In genomic region chr1:173476664-173477285, GRCh38 we compare ENCODE assay signal across 8 cellular contexts. TPM values are rescaled to one million over a fixed set of nuclear protein-coding genes. Genes with fewer than 3 reads are reported as not detected.
DNase-seq lines count a peak whose midpoint lies in the region; ATAC-seq and TF ChIP-seq lines count a peak whose summit lies in the region.

No MANE protein-coding gene starts in this region.

- H3K27me3 Mint-ChIP-seq in Calu3 (ENCODE audit: unreplicated experiment) (no peaks in the 10 kb centered on the region), endothelial cell (ENCODE audit: unreplicated experiment) (peaks cover 4% of the 10 kb centered on the region), mesothelial cell of epicardium (ENCODE audit: low read depth) (no peaks in the 10 kb centered on the region)
- H3K27me3 Mint-ChIP-seq in activated CD8-positive, alpha-beta memory T cell treated with anti-CD3 and anti-CD28 coated beads, Interleukin-2, amount 10 ng/mL, durations not matched to agents 7 days and 5 days: no peaks in the 10 kb centered on the region

- H3K4me1 Mint-ChIP-seq in Calu3 (ENCODE audit: low read depth, unreplicated experiment) (peaks cover 49% of the 10 kb centered on the region), endothelial cell (ENCODE audit: unreplicated experiment) (peaks cover 21% of the 10 kb centered on the region), mesothelial cell of epicardium (peaks cover 48% of the 10 kb centered on the region)
- peaks cover 51% of the 10 kb centered on the region for H3K4me1 Mint-ChIP-seq in activated CD8-positive, alpha-beta memory T cell treated with anti-CD3 and anti-CD28 coated beads, Interleukin-2, amount 10 ng/mL, durations not matched to agents 7 days and 5 days

- H3K4me3 Mint-ChIP-seq in Calu3 (ENCODE audit: low read depth, unreplicated experiment) (peak overlapping the region; percentile 84), endothelial cell (ENCODE audit: unreplicated experiment) (peak overlapping the region; percentile 90), mesothelial cell of epicardium (peak overlapping the region; percentile 92)
- H3K4me3 Mint-ChIP-seq in activated CD8-positive, alpha-beta memory T cell treated with anti-CD3 and anti-CD28 coated beads, Interleukin-2, amount 10 ng/mL, durations not matched to agents 7 days and 5 days: peak overlapping the region; percentile 87

- peak; percentile 91 for DNase-seq in Calu3
- DNase-seq in HUDEP-2 (lab: John Stamatoyannopoulos, UW; ENCODE audit: unreplicated experiment in 76 of 76): peak in 74 of 76 experiments; percentile 50 to 97 (median 84)
- peak; percentile 89 for DNase-seq in NOMO-1 treated with DMSO at 0.1 percent for 48 hours (lab: John Stamatoyannopoulos, UW; ENCODE audit: unreplicated experiment)
- DNase-seq in activated CD8-positive, alpha-beta memory T cell treated with anti-CD3 and anti-CD28 coated beads, Interleukin-2, amount 10 ng/mL, durations not matched to agents 7 days and 5 days: peak; percentile 88
- peak; percentile 83 for DNase-seq in endothelial cell (ENCODE audit: low spot score)
- DNase-seq in mesothelial cell of epicardium (ENCODE audit: low spot score in 2 of 2, unreplicated experiment in 2 of 2): peak; percentile 72 to 83
- peak; percentile 52 to 80 for DNase-seq in stimulated activated CD8-positive, alpha-beta memory T cell treated with anti-CD3 and anti-CD28 coated beads, Interleukin-15, amount 100 ng/mL, for 48 hours (ENCODE audit: low read depth in 2 of 2)

- CTCF ChIA-PET in Calu3 (lab: Charles Lee): interaction anchor here (0.6 to 1.3 kb wide), 8 partner anchors 47 to 836 kb away, joined by 3 to 5 read pairs (median 3); partner anchors contain the start of genes DARS2 and KLHL20
- CTCF ChIA-PET in activated CD8-positive, alpha-beta memory T cell treated with anti-CD3 and anti-CD28 coated beads, Interleukin-2, amount 10 ng/mL, durations not matched to agents 7 days and 5 days (lab: Charles Lee): interaction anchor here (1.0 to 4.2 kb wide), 6 partner anchors 45 to 757 kb away, joined by 3 to 18 read pairs (median 9); partner anchors contain the start of genes CENPL, DARS2 and KLHL20

- ATAC-seq in GM21390 (IDR thresholded peaks at IDR 0.05; ENCODE audit: unreplicated experiment): peak; percentile 93
- peak; percentile 85 for ATAC-seq in activated CD8-positive, alpha-beta memory T cell treated with anti-CD3 and anti-CD28 coated beads, Interleukin-2, amount 10 ng/mL, durations not matched to agents 7 days and 5 days

- H3K27ac Mint-ChIP-seq in Calu3 (ENCODE audit: unreplicated experiment): peak overlapping the region; percentile 63
- peak overlapping the region; percentile 94 for H3K27ac Mint-ChIP-seq in activated CD8-positive, alpha-beta memory T cell treated with anti-CD3 and anti-CD28 coated beads, Interleukin-2, amount 10 ng/mL, durations not matched to agents 7 days and 5 days
- peak overlapping the region; percentile 30 for H3K27ac Mint-ChIP-seq in endothelial cell (ENCODE audit: unreplicated experiment)
- peak overlapping the region; percentile 89 for H3K27ac Mint-ChIP-seq in mesothelial cell of epicardium

- H3K9me3 Mint-ChIP-seq in Calu3 (ENCODE audit: low read depth, unreplicated experiment) (peaks cover 2% of the 10 kb centered on the region), endothelial cell (ENCODE audit: unreplicated experiment) (peaks cover 3% of the 10 kb centered on the region), mesothelial cell of epicardium (peaks cover 5% of the 10 kb centered on the region)
- peaks cover 5% of the 10 kb centered on the region for H3K9me3 Mint-ChIP-seq in activated CD8-positive, alpha-beta memory T cell treated with anti-CD3 and anti-CD28 coated beads, Interleukin-2, amount 10 ng/mL, durations not matched to agents 7 days and 5 days (ENCODE audit: low read depth)

- peaks cover 46% of the 10 kb centered on the region for H3K36me3 Mint-ChIP-seq in Calu3 (ENCODE audit: insufficient read depth, unreplicated experiment)
- peaks cover 46% of the 10 kb centered on the region for H3K36me3 Mint-ChIP-seq in activated CD8-positive, alpha-beta memory T cell treated with anti-CD3 and anti-CD28 coated beads, Interleukin-2, amount 10 ng/mL, durations not matched to agents 7 days and 5 days
- peaks cover 16% of the 10 kb centered on the region for H3K36me3 Mint-ChIP-seq in endothelial cell (ENCODE audit: low read depth, unreplicated experiment)
- peaks cover 16% of the 10 kb centered on the region for H3K36me3 Mint-ChIP-seq in mesothelial cell of epicardium

- TSS peak; percentile 67 for BruUV-seq in Calu3 (replicated peaks; lab: Mats Ljungman, UMichigan)

- TF ChIP-seq CTCF in Calu3 (IDR thresholded peaks at IDR 0.05; ENCODE audit: unreplicated experiment) (no peak), endothelial cell (IDR thresholded peaks at IDR 0.05; ENCODE audit: unreplicated experiment) (no peak), mesothelial cell of epicardium (IDR thresholded peaks at IDR 0.05; ENCODE audit: unreplicated experiment) (no peak)

- intact Hi-C loops in Calu3 (cut with micrococcal nuclease; ENCODE audit: unreplicated experiment): loop anchor here (5.0 kb wide), 1 partner anchor 236 kb away; the partner anchor contains the start of gene KLHL20

RNA-seq across cellular contexts. Expression of gene PRDX6, which starts 0.4 kb away (rescaled TPM):
- 325 and 360 TPM in 2 replicates for total RNA-seq in Calu3 (2022)
- total RNA-seq in activated CD8-positive, alpha-beta memory T cell treated with anti-CD3 and anti-CD28 coated beads, Interleukin-2, amount 10 ng/mL, durations not matched to agents 7 days and 5 days: 100 to 1,000 TPM; 123 to 153 TPM
- total RNA-seq in endothelial cell (ENCODE audit: unreplicated experiment): 189 TPM
- 194 to 211 TPM (median 211 TPM) in 3 replicates for total RNA-seq in mesothelial cell of epicardium

Comparison
In these comparisons a context has a peak if more than half of its experiments do, and no peak if none do; other contexts are left out.
1. Peak in every context shown above with its lines: DNase-seq and ATAC-seq.
2. H3K27ac Mint-ChIP-seq: peak in every context shown above with its lines; median percentile 94 in activated CD8-positive, alpha-beta memory T cell treated with anti-CD3 and anti-CD28 coated beads, Interleukin-2, amount 10 ng/mL, durations not matched to agents 7 days and 5 days; 89 in mesothelial cell of epicardium; 63 in Calu3; 30 in endothelial cell.